In the genomic region with DNA sequence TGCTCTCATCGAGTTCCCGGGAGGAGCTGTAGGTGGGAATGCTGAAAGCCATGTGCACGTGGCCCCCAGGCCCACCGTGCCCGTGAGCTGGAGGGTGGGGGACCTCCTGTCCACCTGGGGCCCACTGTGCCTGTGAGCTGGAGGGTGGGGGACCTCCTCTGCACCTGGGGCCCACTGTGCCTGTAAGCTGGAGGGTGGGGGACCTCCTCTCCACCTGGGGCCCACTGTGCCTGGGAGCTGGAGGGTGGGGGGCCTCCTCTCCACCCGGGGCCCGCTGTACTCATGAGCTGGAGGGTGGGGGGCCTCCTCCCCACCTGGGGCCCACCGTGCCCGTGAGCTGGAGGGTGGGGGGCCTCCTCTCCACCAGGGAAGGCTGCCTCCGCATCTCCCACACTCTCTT, we compare ENCODE assay signal across 17 cellular contexts.
"Had no signal": no experiment of that assay in that cellular context is flagged by ENCODE, and none has a peak within 500 bp of the region (broad histone marks: within the 10 kb centered on the region; RNA-seq: fewer than 3 reads in every experiment).

No MANE protein-coding gene starts in this region.

- H3K27ac Mint-ChIP-seq: activated naive CD4-positive, alpha-beta T cell treated with anti-CD3 and anti-CD28 coated beads for 36 hours; activated naive CD8-positive, alpha-beta T cell treated with anti-CD3 and anti-CD28 coated beads, Interleukin-2, amount 50 U/mL, for 24 hours; type B pancreatic cell had no signal

- H3K27me3 ChIP-seq: ovary had no signal

- H3K4me3 Mint-ChIP-seq: activated naive CD8-positive, alpha-beta T cell treated with anti-CD3 and anti-CD28 coated beads, Interleukin-2, amount 50 U/mL, for 24 hours had no signal

- ATAC-seq: activated naive CD8-positive, alpha-beta T cell treated with anti-CD3 and anti-CD28 coated beads, Interleukin-2, amount 50 U/mL, for 24 hours had no signal

- DNase-seq: activated CD4-positive, CD25-positive, alpha-beta regulatory T cell treated with anti-CD3 and anti-CD28 coated beads, Interleukin-2, amount 50 U/mL, for 72 hours; activated naive CD8-positive, alpha-beta T cell treated with anti-CD3 and anti-CD28 coated beads, Interleukin-2, amount 50 U/mL, for 24 hours; activated T-cell treated with anti-CD3 and anti-CD28 coated beads for 4 hours; aorta; cerebellar nuclear complex; effector memory CD8-positive, alpha-beta T cell; hippocampal formation; midbrain; ovary; stimulated activated CD4-positive, alpha-beta T cell treated with anti-CD3 and anti-CD28 coated beads, Interleukin-2, amount 100 ng/mL, for 48 hours; T1000 had no signal

- H3K4me3 ChIP-seq: lung, ovary, SK-N-MC, suprapubic skin had no signal

- H3K9me3 ChIP-seq: ovary, suprapubic skin had no signal

- H3K27ac ChIP-seq: SK-N-MC, suprapubic skin had no signal

- H3K36me3 ChIP-seq: ovary, suprapubic skin had no signal

- H3K36me3 Mint-ChIP-seq: type B pancreatic cell had no signal

- H3K9me3 Mint-ChIP-seq: activated naive CD4-positive, alpha-beta T cell treated with anti-CD3 and anti-CD28 coated beads for 36 hours; activated naive CD8-positive, alpha-beta T cell treated with anti-CD3 and anti-CD28 coated beads, Interleukin-2, amount 50 U/mL, for 24 hours; effector memory CD8-positive, alpha-beta T cell; neural crest cell; type B pancreatic cell had no signal
